ENCODE assay signal across 12 cellular contexts in genomic region chr13:54185785-54186184, GRCh38.
DNase-seq lines count a peak whose midpoint lies in the region; ATAC-seq and TF ChIP-seq lines count a peak whose summit lies in the region.
"Had no signal": no experiment of that assay in that cellular context is flagged by ENCODE, and none has a peak within 500 bp of the region (broad histone marks: within the 10 kb centered on the region; RNA-seq: fewer than 3 reads in every experiment).

No MANE protein-coding gene starts in this region.

- H3K9ac ChIP-seq in endodermal cell (ENCODE audit: extremely low read depth, low read length, poor library complexity, severe bottlenecking): no peak overlapping the region

- H3K36me3 ChIP-seq in endodermal cell (ENCODE audit: control insufficient read depth, insufficient read depth, low read length): no peaks in the 10 kb centered on the region

- no peak overlapping the region for H3K27ac ChIP-seq in endodermal cell (ENCODE audit: low read depth, low read length)

- 22% methylated on average over 1 of the region's 1 CpG; no CpG with 5 or more reads in 1 of the 2 experiments for WGBS in endodermal cell (ENCODE audit: insufficient coverage in 1 of 2, insufficient read length in 1 of 2), 2 experiments

- H3K4me1 ChIP-seq in endodermal cell (ENCODE audit: control insufficient read depth, insufficient read depth, low read length): peaks cover 12% of the 10 kb centered on the region

- TF ChIP-seq CTCF in endodermal cell (conservative IDR thresholded peaks at IDR 0.05) (peak; percentile 82), retinal pigment epithelial cell (conservative IDR thresholded peaks at IDR 0.05; ENCODE audit: low read depth, low read length) (peak; percentile 39)

- H3K27me3 Mint-ChIP-seq in endodermal cell (ENCODE audit: insufficient read depth): no peaks in the 10 kb centered on the region
- H3K27me3 Mint-ChIP-seq in stimulated activated memory B cell treated with anti-CD40 and anti-IgM and Interleukin-4, amounts not matched to agents 10 μg/mL and 1 μg/mL and 100 μg/mL, for 72 hours: no peaks in the 10 kb centered on the region
- H3K27me3 Mint-ChIP-seq: naive thymus-derived CD8-positive, alpha-beta T cell; stimulated activated naive B cell treated with anti-CD40 and anti-IgM and Interleukin-4, amounts not matched to agents 10 μg/mL and 1 μg/mL and 100 μg/mL, for 72 hours had no signal

- no peaks in the 10 kb centered on the region for H3K36me3 Mint-ChIP-seq in endodermal cell (ENCODE audit: low read depth)
- no peaks in the 10 kb centered on the region for H3K36me3 Mint-ChIP-seq in stimulated activated memory B cell treated with anti-CD40 and anti-IgM and Interleukin-4, amounts not matched to agents 10 μg/mL and 1 μg/mL and 100 μg/mL, for 72 hours
- H3K36me3 Mint-ChIP-seq: naive thymus-derived CD8-positive, alpha-beta T cell; stimulated activated naive B cell treated with anti-CD40 and anti-IgM and Interleukin-4, amounts not matched to agents 10 μg/mL and 1 μg/mL and 100 μg/mL, for 72 hours had no signal

- H3K27ac Mint-ChIP-seq in endodermal cell: peak overlapping the region; percentile 34
- H3K27ac Mint-ChIP-seq in stimulated activated memory B cell treated with anti-CD40 and anti-IgM and Interleukin-4, amounts not matched to agents 10 μg/mL and 1 μg/mL and 100 μg/mL, for 72 hours: no peak overlapping the region
- H3K27ac Mint-ChIP-seq: HFFc6; naive thymus-derived CD8-positive, alpha-beta T cell; stimulated activated naive B cell treated with anti-CD40 and anti-IgM and Interleukin-4, amounts not matched to agents 10 μg/mL and 1 μg/mL and 100 μg/mL, for 72 hours; T-helper 1 cell treated with Interleukin-12 subunit alpha and Interleukin-12 subunit beta and Interleukin-4 antibody, amounts not matched to agents 30 μg/mL and 1 μg/mL, for 36 hours had no signal

- H3K9me3 ChIP-seq in endodermal cell (ENCODE audit: control insufficient read depth, low read length): no peaks in the 10 kb centered on the region

- H3K27me3 ChIP-seq in endodermal cell (ENCODE audit: control insufficient read depth, insufficient read depth, low read length, poor library complexity, severe bottlenecking): no peaks in the 10 kb centered on the region

- H3K4me3 Mint-ChIP-seq in endodermal cell: no peak overlapping the region
- H3K4me3 Mint-ChIP-seq in stimulated activated memory B cell treated with anti-CD40 and anti-IgM and Interleukin-4, amounts not matched to agents 10 μg/mL and 1 μg/mL and 100 μg/mL, for 72 hours: no peak overlapping the region
- H3K4me3 Mint-ChIP-seq: HFFc6; naive thymus-derived CD8-positive, alpha-beta T cell; stimulated activated naive B cell treated with anti-CD40 and anti-IgM and Interleukin-4, amounts not matched to agents 10 μg/mL and 1 μg/mL and 100 μg/mL, for 72 hours; T-helper 1 cell treated with Interleukin-12 subunit alpha and Interleukin-12 subunit beta and Interleukin-4 antibody, amounts not matched to agents 30 μg/mL and 1 μg/mL, for 36 hours had no signal

- no peak overlapping the region for H3K4me3 ChIP-seq in endodermal cell (ENCODE audit: low read length)
- H3K4me3 ChIP-seq in retinal pigment epithelial cell (ENCODE audit: low read length): no peak overlapping the region

- H3K4me1 Mint-ChIP-seq in endodermal cell: peaks cover 34% of the 10 kb centered on the region
- no peaks in the 10 kb centered on the region for H3K4me1 Mint-ChIP-seq in stimulated activated memory B cell treated with anti-CD40 and anti-IgM and Interleukin-4, amounts not matched to agents 10 μg/mL and 1 μg/mL and 100 μg/mL, for 72 hours
- H3K4me1 Mint-ChIP-seq: naive thymus-derived CD8-positive, alpha-beta T cell; stimulated activated naive B cell treated with anti-CD40 and anti-IgM and Interleukin-4, amounts not matched to agents 10 μg/mL and 1 μg/mL and 100 μg/mL, for 72 hours had no signal

- no peak for ATAC-seq in stimulated activated memory B cell treated with anti-CD40 and anti-IgM and Interleukin-4, amounts not matched to agents 10 μg/mL and 1 μg/mL and 100 μg/mL, for 72 hours
- ATAC-seq in HG02588 (IDR thresholded peaks at IDR 0.05; ENCODE audit: unreplicated experiment): no peak
- ATAC-seq: naive thymus-derived CD8-positive, alpha-beta T cell; stimulated activated naive B cell treated with anti-CD40 and anti-IgM and Interleukin-4, amounts not matched to agents 10 μg/mL and 1 μg/mL and 100 μg/mL, for 72 hours had no signal

- DNase-seq in SIG-M5 treated with dmso at 0.1 percent for 504 hours (lab: John Stamatoyannopoulos, UW; ENCODE audit: unreplicated experiment) (peak; percentile 17), SIG-M5 (lab: John Stamatoyannopoulos, UW) (no peak), NCI-H526 treated with DMSO at 0.1 percent for 48 hours (lab: John Stamatoyannopoulos, UW) (peak; percentile 24), endodermal cell (peak; percentile 80), retinal pigment epithelial cell (ENCODE audit: low read depth) (no peak), NCI-H187 treated with DMSO at 0.1 percent for 48 hours (lab: John Stamatoyannopoulos, UW) (no peak)
- DNase-seq: HFFc6; naive thymus-derived CD8-positive, alpha-beta T cell; stimulated activated naive B cell treated with anti-CD40 and anti-IgM and Interleukin-4, amounts not matched to agents 10 μg/mL and 1 μg/mL and 100 μg/mL, for 72 hours had no signal

- no peaks in the 10 kb centered on the region for H3K9me3 Mint-ChIP-seq in endodermal cell
- peaks cover 13% of the 10 kb centered on the region for H3K9me3 Mint-ChIP-seq in stimulated activated memory B cell treated with anti-CD40 and anti-IgM and Interleukin-4, amounts not matched to agents 10 μg/mL and 1 μg/mL and 100 μg/mL, for 72 hours

Comparison
In these comparisons a context has a peak if more than half of its experiments do, and no peak if none do; other contexts are left out.
1. DNase-seq: peak in SIG-M5 treated with dmso at 0.1 percent for 504 hours (single experiment), NCI-H526 treated with DMSO at 0.1 percent for 48 hours (single experiment) and endodermal cell (single experiment); none in SIG-M5 (single experiment), retinal pigment epithelial cell (single experiment) and NCI-H187 treated with DMSO at 0.1 percent for 48 hours (single experiment).